In genomic region chr17:17633310-17633709, GRCh38 we compare ENCODE assay signal across 19 cellular contexts. TPM values are rescaled to one million over a fixed set of nuclear protein-coding genes. Genes with fewer than 3 reads are reported as not detected.
DNase-seq lines count a peak whose midpoint lies in the region; ATAC-seq, FAIRE-seq and TF ChIP-seq lines count a peak whose summit lies in the region.
"Had no signal": no experiment of that assay in that cellular context is flagged by ENCODE, and none has a peak within 500 bp of the region (broad histone marks: within the 10 kb centered on the region; RNA-seq: fewer than 3 reads in every experiment).

No MANE protein-coding gene starts in this region.

- no peak overlapping the region for H3K4me3 ChIP-seq in H1 (ENCODE audit: extremely low read depth in 1 of 4, insufficient read depth in 2 of 4, low read depth in 3 of 4, low read length in 4 of 4)
- H3K4me3 ChIP-seq in keratinocyte (ENCODE audit: control insufficient read depth in 2 of 3, extremely low read depth in 1 of 3, insufficient read depth in 2 of 3, low read depth in 1 of 3, low read length in 3 of 3) = no peak overlapping the region
- no peak overlapping the region for H3K4me3 ChIP-seq in pancreas
- H3K4me3 ChIP-seq: HAP-1 had no signal

- H3K23ac ChIP-seq in H1 (ENCODE audit: insufficient read length) = no peak overlapping the region

- H3K36me3 ChIP-seq in H1 (ENCODE audit: control insufficient read depth in 2 of 4, insufficient read depth in 4 of 4, low read length in 3 of 4) = no peaks in the 10 kb centered on the region
- no peaks in the 10 kb centered on the region for H3K36me3 ChIP-seq in keratinocyte (ENCODE audit: control insufficient read depth in 2 of 2, extremely low read depth in 1 of 2, insufficient read depth in 2 of 2, low read length in 2 of 2)
- H3K36me3 ChIP-seq in pancreas = no peaks in the 10 kb centered on the region
- H3K36me3 ChIP-seq: HAP-1 had no signal

- no peaks in the 10 kb centered on the region for H3K9me1 ChIP-seq in keratinocyte (ENCODE audit: control insufficient read depth, extremely low read depth, insufficient read depth, low read length)

- H4K8ac ChIP-seq in H1 (ENCODE audit: extremely low read depth, insufficient read depth, low read length) = no peak overlapping the region

- no peak for TF ChIP-seq POLR2A in H1 (IDR thresholded peaks at IDR 0.05; ENCODE audit: control extremely low read depth in 1 of 2, low read depth in 2 of 2, low read length in 2 of 2)

- H2BK5ac ChIP-seq in H1 (ENCODE audit: low read depth, low read length) = peak overlapping the region; percentile 20; the same call in 1 of the 2 replicates

- 95% methylated on average over 6 of the region's 6 CpGs; no CpG with 5 or more reads in 1 of the 2 experiments for WGBS in H1 (ENCODE audit: extremely low coverage in 1 of 2, insufficient coverage in 1 of 2, insufficient read length in 1 of 2, insufficient replicate concordance in 2 of 2, low coverage in 1 of 2, low lambda C conversion rate in 2 of 2, missing lambda C conversion rate in 1 of 2), 2 experiments
- 85 to 90% methylated on average over 6 of the region's 6 CpGs for WGBS in pancreas, 2 donors

- H3K79me2 ChIP-seq in H1 (ENCODE audit: control insufficient read depth in 1 of 2, insufficient read depth in 2 of 2, low read length in 2 of 2) = no peaks in the 10 kb centered on the region
- no peaks in the 10 kb centered on the region for H3K79me2 ChIP-seq in keratinocyte (ENCODE audit: control insufficient read depth, insufficient read depth, low read length)

- H3K4me1 ChIP-seq in H1 (replicated peaks in 1 of 4; ENCODE audit: control insufficient read depth in 3 of 4, insufficient read depth in 4 of 4, low read length in 3 of 4) (0 out of 7 replicates have a peak, but pooled peaks cover 0 to 3% (median 0%) of the 10 kb centered on the region in 4 experiments), keratinocyte (ENCODE audit: control insufficient read depth, extremely low read depth, insufficient read depth, low read length) (peaks cover 8% of the 10 kb centered on the region), pancreas (no peaks in the 10 kb centered on the region)
- H3K4me1 ChIP-seq: HAP-1 had no signal

- H2BK12ac ChIP-seq in H1 (ENCODE audit: low read depth, low read length) = no peak overlapping the region; the same call in 1 of the 2 replicates

- H3K9me3 ChIP-seq in H1 (ENCODE audit: insufficient read depth in 2 of 2, low read depth in 1 of 2, low read length in 1 of 2) (peaks cover 0 to 10% of the 10 kb centered on the region in 2 experiments; a peak in 1 of 4 replicates), keratinocyte (ENCODE audit: control insufficient read depth, low read depth, low read length) (no peaks in the 10 kb centered on the region), pancreas (no peaks in the 10 kb centered on the region)
- H3K9me3 ChIP-seq: HAP-1 had no signal

- H3K79me1 ChIP-seq in H1 (ENCODE audit: low read depth, low read length) = no peaks in the 10 kb centered on the region

- no peak overlapping the region for H2BK120ac ChIP-seq in H1 (replicated peaks; ENCODE audit: low read depth, low read length)

- no peak overlapping the region for H3K4me2 ChIP-seq in H1 (ENCODE audit: insufficient read depth in 1 of 2, low read depth in 2 of 2, low read length in 2 of 2)
- H3K4me2 ChIP-seq in keratinocyte (ENCODE audit: control insufficient read depth, extremely low read depth, insufficient read depth, low read depth, low read length) = peak overlapping the region; percentile 54

- no peak overlapping the region for H3K14ac ChIP-seq in H1 (ENCODE audit: insufficient read length)

- H3K27ac Mint-ChIP-seq in activated naive CD8-positive, alpha-beta T cell treated with anti-CD3 and anti-CD28 coated beads for 36 hours = peak overlapping the region; percentile 9
- no peak overlapping the region for H3K27ac Mint-ChIP-seq in activated naive CD8-positive, alpha-beta T cell treated with anti-CD3 and anti-CD28 coated beads, Interleukin-2, amount 50 U/mL, for 24 hours
- H3K27ac Mint-ChIP-seq: CD8-positive, alpha-beta T cell; HFFc6 had no signal

- no peak for FAIRE-seq in H1 (lab: Jason Lieb, UNC)
- no peak for FAIRE-seq in keratinocyte (lab: Jason Lieb, UNC)
- FAIRE-seq in pancreas (lab: Jason Lieb, UNC) = no peak
- FAIRE-seq: D721Med, GM12892, GM19239 had no signal

- no peak overlapping the region for H3K56ac ChIP-seq in H1 (replicated peaks; ENCODE audit: insufficient read length, low read depth, low read length)

- no peak for TF ChIP-seq EP300 in H1 (IDR thresholded peaks at IDR 0.05; ENCODE audit: borderline replicate concordance in 1 of 2, low read depth in 2 of 2, low read length in 2 of 2)

- no peak overlapping the region for H4K5ac ChIP-seq in H1 (ENCODE audit: insufficient read length, low read depth, low read length)

- no peaks in the 10 kb centered on the region; the same call in 1 of the 2 replicates for H3K23me2 ChIP-seq in H1 (ENCODE audit: low read depth, low read length)

- no peak overlapping the region for H2AK5ac ChIP-seq in H1 (ENCODE audit: low read depth, low read length)

- H3K4me3 Mint-ChIP-seq in activated naive CD8-positive, alpha-beta T cell treated with anti-CD3 and anti-CD28 coated beads for 36 hours = no peak overlapping the region
- H3K4me3 Mint-ChIP-seq in activated naive CD8-positive, alpha-beta T cell treated with anti-CD3 and anti-CD28 coated beads, Interleukin-2, amount 50 U/mL, for 24 hours = no peak overlapping the region
- H3K4me3 Mint-ChIP-seq: CD14-positive monocyte; CD8-positive, alpha-beta T cell; HFFc6 had no signal

- H2AFZ ChIP-seq in H1 (ENCODE audit: low read length) (no peak overlapping the region), keratinocyte (ENCODE audit: control insufficient read depth, low read length) (peak overlapping the region; percentile 81)

- no peak overlapping the region for H3K4ac ChIP-seq in H1 (replicated peaks; ENCODE audit: insufficient read length, low read depth, low read length)

- H3K9ac ChIP-seq in H1 (replicated peaks in 1 of 4; ENCODE audit: extremely low read depth in 1 of 4, low read depth in 3 of 4, low read length in 3 of 4) (no peak overlapping the region), keratinocyte (ENCODE audit: control insufficient read depth, extremely low read depth, insufficient read depth, low read length) (no peak overlapping the region)

- H2BK20ac ChIP-seq in H1 (ENCODE audit: low read length) = 0 out of 2 replicates have a peak overlapping the region, but pooled peaks have one; percentile 86

- H3K27me3 ChIP-seq in H1 (replicated peaks in 1 of 4; ENCODE audit: control insufficient read depth in 3 of 4, extremely low read depth in 1 of 4, insufficient read depth in 3 of 4, low read length in 3 of 4) (no peaks in the 10 kb centered on the region; a peak in 1 of 7 replicates), keratinocyte (ENCODE audit: control insufficient read depth, extremely low read depth, insufficient read depth, low read length) (no peaks in the 10 kb centered on the region), pancreas (no peaks in the 10 kb centered on the region)

- no peaks in the 10 kb centered on the region for H3K27me3 Mint-ChIP-seq in activated naive CD8-positive, alpha-beta T cell treated with anti-CD3 and anti-CD28 coated beads for 36 hours
- H3K27me3 Mint-ChIP-seq in activated naive CD8-positive, alpha-beta T cell treated with anti-CD3 and anti-CD28 coated beads, Interleukin-2, amount 50 U/mL, for 24 hours = no peaks in the 10 kb centered on the region

- H3K4me1 Mint-ChIP-seq in activated naive CD8-positive, alpha-beta T cell treated with anti-CD3 and anti-CD28 coated beads for 36 hours = peaks cover 4% of the 10 kb centered on the region
- peaks cover 9% of the 10 kb centered on the region for H3K4me1 Mint-ChIP-seq in activated naive CD8-positive, alpha-beta T cell treated with anti-CD3 and anti-CD28 coated beads, Interleukin-2, amount 50 U/mL, for 24 hours

- H4K91ac ChIP-seq in H1 (replicated peaks; ENCODE audit: insufficient read length, low read length) = peak overlapping the region; percentile 26

- dilution Hi-C loops in keratinocyte (cut with MboI; ENCODE audit: extremely low pct_ligation_motif_present, low sequenced_read_pairs) = no loop called here

- no peak overlapping the region for H3K27ac ChIP-seq in H1 (ENCODE audit: low read depth, low read length)
- H3K27ac ChIP-seq in keratinocyte (ENCODE audit: control insufficient read depth, insufficient read depth, low read length) = no peak overlapping the region
- H3K27ac ChIP-seq in pancreas = no peak overlapping the region
- H3K27ac ChIP-seq: 22Rv1 had no signal

- H2BK15ac ChIP-seq in H1 (ENCODE audit: low read length) = no peak overlapping the region

- intact Hi-C loops in cardiac septum (cut with DNase I) = no loop called here
- intact Hi-C loops in pancreas (cut with DNase I) = no loop called here

- no peak for DNase-seq in activated naive CD8-positive, alpha-beta T cell treated with anti-CD3 and anti-CD28 coated beads for 36 hours
- DNase-seq in activated naive CD8-positive, alpha-beta T cell treated with anti-CD3 and anti-CD28 coated beads, Interleukin-2, amount 50 U/mL, for 24 hours = no peak
- DNase-seq in H1 (ENCODE audit: low read depth in 1 of 2, low spot score in 2 of 2) = no peak
- DNase-seq in keratinocyte (ENCODE audit: low read depth, low spot score) = no peak
- no peak for DNase-seq in cardiac septum (ENCODE audit: low spot score)
- DNase-seq in pancreas = no peak
- DNase-seq in hepatic stellate cell (ENCODE audit: low spot score) = no peak
- DNase-seq: CD8-positive, alpha-beta T cell; COR-L47; DMS153; GDM1; GOT3; HFFc6 had no signal

- H4K20me1 ChIP-seq in H1 (replicated peaks in 1 of 2; ENCODE audit: control insufficient read depth in 1 of 2, insufficient read depth in 2 of 2, low read length in 2 of 2) (no peaks in the 10 kb centered on the region), keratinocyte (ENCODE audit: control insufficient read depth, extremely low read depth, insufficient read depth, low read length) (no peaks in the 10 kb centered on the region)

- TF ChIP-seq CTCF in H1 (IDR thresholded peaks at IDR 0.05; ENCODE audit: control extremely low read depth in 1 of 3, insufficient read depth in 1 of 3, low read depth in 1 of 3, low read length in 3 of 3) (no peak), keratinocyte (optimal IDR thresholded peaks at IDR 0.05 in 1 of 3, IDR thresholded peaks at IDR 0.05 in 1 of 3, conservative IDR thresholded peaks at IDR 0.05 in 1 of 3; ENCODE audit: extremely low read depth in 1 of 3, insufficient read depth in 2 of 3, low read length in 3 of 3) (no peak), pancreas (IDR thresholded peaks at IDR 0.05) (no peak)

- POLR2A ChIA-PET in H1 (lab: Charles Lee; ENCODE audit: partially characterized antibody) = interaction anchor here (1.8 to 2.5 kb wide), 2 partner anchors 12 to 136 kb away, joined by 3 to 5 read pairs; partner anchors contain the start of gene RASD1

- no peak for TF ChIP-seq RAD21 in H1 (IDR thresholded peaks at IDR 0.05 in 1 of 2, conservative IDR thresholded peaks at IDR 0.05 in 1 of 2; ENCODE audit: low read depth in 2 of 2, low read length in 2 of 2)

- CTCF ChIA-PET in H1 (lab: Charles Lee; ENCODE audit: partially characterized antibody) = interaction anchor here (1.1 to 3.8 kb wide), 5 partner anchors 8 to 278 kb away, joined by 3 to 24 read pairs (median 6); no protein-coding TSS in a partner anchor

- no peaks in the 10 kb centered on the region for H3K36me3 Mint-ChIP-seq in activated naive CD8-positive, alpha-beta T cell treated with anti-CD3 and anti-CD28 coated beads for 36 hours
- H3K36me3 Mint-ChIP-seq in activated naive CD8-positive, alpha-beta T cell treated with anti-CD3 and anti-CD28 coated beads, Interleukin-2, amount 50 U/mL, for 24 hours (ENCODE audit: low read depth) = no peaks in the 10 kb centered on the region

- peaks cover 1% of the 10 kb centered on the region for H3K9me3 Mint-ChIP-seq in activated naive CD8-positive, alpha-beta T cell treated with anti-CD3 and anti-CD28 coated beads for 36 hours
- H3K9me3 Mint-ChIP-seq in activated naive CD8-positive, alpha-beta T cell treated with anti-CD3 and anti-CD28 coated beads, Interleukin-2, amount 50 U/mL, for 24 hours = no peaks in the 10 kb centered on the region
- H3K9me3 Mint-ChIP-seq: CD8-positive, alpha-beta T cell had no signal

- H3K18ac ChIP-seq in H1 (ENCODE audit: extremely low read depth, low read length) = no peak overlapping the region; the same call in 1 of the 2 replicates

- no peak for ATAC-seq in activated naive CD8-positive, alpha-beta T cell treated with anti-CD3 and anti-CD28 coated beads, Interleukin-2, amount 50 U/mL, for 24 hours
- ATAC-seq in pancreas = no peak
- ATAC-seq: CD8-positive, alpha-beta T cell had no signal

RNA-seq across cellular contexts. Expression of gene PEMT, which starts 41.8 kb away (rescaled TPM):
- total RNA-seq in activated naive CD8-positive, alpha-beta T cell treated with anti-CD3 and anti-CD28 coated beads for 36 hours = 10 to 100 TPM; 34.0 to 40.0 TPM
- 40.1 and 42.0 TPM in 2 replicates for total RNA-seq in H1 (2021; fragmentation: NEBNext Ultra II Directional; extraction: Animal tissue kit (Norgen Biotek cat#: 25700))
- polyA plus RNA-seq in H1 (2011; rRNA removed) (118 and 128 TPM in 2 replicates), keratinocyte (17.7 to 23.7 TPM (median 18.6 TPM) in 3 replicates), pancreas (100 to 1,000 TPM in 1 of 2 donors, 10 to 100 TPM in 1; 26.4 to 109 TPM)
- polyA plus RNA-seq in H1 (2011; cell fraction: cytosol; rRNA removed) = 63.0 TPM
- 77.1 TPM for polyA plus RNA-seq in H1 (2011; cell fraction: nucleus; rRNA removed)
- 28.5 to 79.6 TPM (median 53.6 TPM) in 4 replicates for polyA plus RNA-seq in H1 (2012, experiment 1 of 2)
- 79.6 TPM for polyA plus RNA-seq in H1 (2012, experiment 2 of 2)
- polyA plus RNA-seq in H1 (2013, experiment 1 of 2) = 41.7 TPM
- polyA plus RNA-seq in H1 (2013, experiment 2 of 2) = 47.0 TPM
- polyA minus RNA-seq in H1 (2011; rRNA and poly(A)+ RNA removed) = 22.2 and 23.0 TPM in 2 replicates
- 18.1 TPM for polyA minus RNA-seq in H1 (2011; cell fraction: cytosol; rRNA and poly(A)+ RNA removed)
- 13.7 TPM for polyA minus RNA-seq in H1 (2011; cell fraction: nucleus; rRNA and poly(A)+ RNA removed)
- polyA plus RNA-seq in keratinocyte (2011; ENCODE audit: low read depth) = 5.2 TPM
- polyA plus RNA-seq in keratinocyte (2011; cell fraction: cytosol; rRNA removed) = 14.9 and 32.2 TPM in 2 replicates
- 10.1 and 15.3 TPM in 2 replicates for polyA plus RNA-seq in keratinocyte (2011; cell fraction: nucleus; rRNA removed)
- polyA plus RNA-seq in keratinocyte (2012; ENCODE audit: low replicate concordance) = 24.9 and 27.2 TPM in 2 replicates
- 9.8 to 53.1 TPM (median 10.8 TPM) in 3 replicates for polyA minus RNA-seq in keratinocyte
- 28.0 TPM for polyA minus RNA-seq in keratinocyte (2011; cell fraction: cytosol; rRNA and poly(A)+ RNA removed)
- 3.6 and 4.6 TPM in 2 replicates for polyA minus RNA-seq in keratinocyte (2011; cell fraction: nucleus; rRNA and poly(A)+ RNA removed)
- total RNA-seq in cardiac septum (16.8 TPM), pancreas (10 to 100 TPM; 14.8 to 26.8 (median 22.1) TPM)

RNA-seq across cellular contexts. Expression of gene RAI1, which starts 47.9 kb away (rescaled TPM):
- 10 to 100 TPM; 19.6 to 21.1 TPM for total RNA-seq in activated naive CD8-positive, alpha-beta T cell treated with anti-CD3 and anti-CD28 coated beads for 36 hours
- 0.80 and 1.2 TPM in 2 replicates for total RNA-seq in H1 (2021; fragmentation: NEBNext Ultra II Directional; extraction: Animal tissue kit (Norgen Biotek cat#: 25700))
- polyA plus RNA-seq in H1 (2011; rRNA removed) (0.39 and 0.57 TPM in 2 replicates), keratinocyte (2.6 to 3.8 TPM (median 3.2 TPM) in 3 replicates), pancreas (10 to 100 TPM; 21.1 to 23.9 TPM)
- 0.45 TPM for polyA plus RNA-seq in H1 (2011; cell fraction: cytosol; rRNA removed)
- polyA plus RNA-seq in H1 (2011; cell fraction: nucleus; rRNA removed) = 1.5 TPM
- polyA plus RNA-seq in H1 (2012, experiment 1 of 2) = 0.89 to 1.6 TPM (median 1.1 TPM) in 4 replicates
- polyA plus RNA-seq in H1 (2012, experiment 2 of 2) = 0.58 TPM
- polyA plus RNA-seq in H1 (2013, experiment 1 of 2) = 0.71 TPM
- polyA plus RNA-seq in H1 (2013, experiment 2 of 2) = 0.57 TPM
- 0.13 and 0.22 TPM in 2 replicates for polyA minus RNA-seq in H1 (2011; rRNA and poly(A)+ RNA removed)
- polyA minus RNA-seq in H1 (2011; cell fraction: cytosol; rRNA and poly(A)+ RNA removed) = 0.73 TPM
- 1.4 TPM for polyA minus RNA-seq in H1 (2011; cell fraction: nucleus; rRNA and poly(A)+ RNA removed)
- polyA plus RNA-seq in keratinocyte (2011; ENCODE audit: low read depth) = 4.4 TPM
- polyA plus RNA-seq in keratinocyte (2011; cell fraction: cytosol; rRNA removed) = 1.5 and 4.3 TPM in 2 replicates
- 12.7 and 22.4 TPM in 2 replicates for polyA plus RNA-seq in keratinocyte (2011; cell fraction: nucleus; rRNA removed)
- 7.9 and 17.1 TPM in 2 replicates for polyA plus RNA-seq in keratinocyte (2012; ENCODE audit: low replicate concordance)
- 7.0 to 17.7 TPM (median 7.2 TPM) in 3 replicates for polyA minus RNA-seq in keratinocyte
- 12.1 TPM for polyA minus RNA-seq in keratinocyte (2011; cell fraction: cytosol; rRNA and poly(A)+ RNA removed)
- polyA minus RNA-seq in keratinocyte (2011; cell fraction: nucleus; rRNA and poly(A)+ RNA removed) = 16.7 and 20.6 TPM in 2 replicates
- total RNA-seq in cardiac septum (28.8 TPM), pancreas (10 to 100 TPM; 12.1 to 21.6 (median 13.5) TPM)
